8 cellular contexts compared by ENCODE assay signal in the genomic region with DNA sequence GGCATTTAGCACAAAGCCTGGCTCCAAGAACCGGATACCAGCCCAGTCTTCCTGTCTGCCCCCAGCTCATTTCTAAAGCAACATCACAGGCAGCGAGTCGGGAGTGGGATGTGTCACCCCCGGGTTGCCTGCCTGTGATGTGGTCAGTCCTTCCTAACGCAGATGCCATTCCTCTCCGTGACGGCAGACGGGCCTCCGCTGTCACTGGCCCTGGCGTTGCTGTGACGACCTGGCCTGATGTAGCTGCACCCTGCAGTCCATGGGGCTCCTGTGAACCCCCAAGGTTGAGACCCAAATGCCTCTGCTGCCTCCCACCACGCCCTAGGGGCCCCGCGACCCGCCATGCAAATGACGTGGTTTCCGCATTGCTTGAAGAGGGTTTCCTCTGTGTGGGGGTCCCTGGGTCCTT. TPM values are rescaled to one million over a fixed set of nuclear protein-coding genes. Genes with fewer than 3 reads are reported as not detected.
A peak's percentile ranks its signal among the peaks of the same experiment; 100 is the strongest.
DNase-seq lines count a peak whose midpoint lies in the region; ATAC-seq and TF ChIP-seq lines count a peak whose summit lies in the region.

No MANE protein-coding gene starts in this region.

- H3K36me3 Mint-ChIP-seq in naive thymus-derived CD8-positive, alpha-beta T cell, result no peaks in the 10 kb centered on the region
- no peaks in the 10 kb centered on the region for H3K36me3 Mint-ChIP-seq in neural progenitor cell

- H3K4me1 ChIP-seq in adipocyte (ENCODE audit: control insufficient read depth, insufficient read depth, low read length) (peaks cover 30% of the 10 kb centered on the region), thymus (ENCODE audit: control insufficient read depth, insufficient read depth, low read length) (peaks cover 31% of the 10 kb centered on the region), neural progenitor cell (peaks cover 14% of the 10 kb centered on the region)

- H3K9me3 ChIP-seq in adipocyte (ENCODE audit: control insufficient read depth, low read length) (no peaks in the 10 kb centered on the region), thymus (ENCODE audit: control insufficient read depth) (no peaks in the 10 kb centered on the region), neural progenitor cell (ENCODE audit: low read depth) (no peaks in the 10 kb centered on the region)

- H3K36me3 ChIP-seq in adipocyte (ENCODE audit: control insufficient read depth, insufficient read depth, low read length, severe bottlenecking) (no peaks in the 10 kb centered on the region), thymus (ENCODE audit: control insufficient read depth, insufficient read depth) (no peaks in the 10 kb centered on the region), neural progenitor cell (no peaks in the 10 kb centered on the region)

- no peak for TF ChIP-seq CTCF in AG04449 (IDR thresholded peaks at IDR 0.05; ENCODE audit: insufficient read depth, low read length, missing control alignments)
- TF ChIP-seq CTCF in neural progenitor cell (IDR thresholded peaks at IDR 0.05), result no peak

- no peaks in the 10 kb centered on the region for H3K27me3 Mint-ChIP-seq in naive thymus-derived CD8-positive, alpha-beta T cell
- H3K27me3 Mint-ChIP-seq in neural progenitor cell (ENCODE audit: insufficient read depth, low read depth), result peaks cover 8% of the 10 kb centered on the region

- H3K4me3 Mint-ChIP-seq in naive thymus-derived CD8-positive, alpha-beta T cell, result peak overlapping the region; percentile 77 to 95 (median 84)
- no peak overlapping the region for H3K4me3 Mint-ChIP-seq in neural progenitor cell

- 7% methylated on average over 17 of the region's 17 CpGs for WGBS in thymus

- ATAC-seq in naive thymus-derived CD8-positive, alpha-beta T cell, result peak; percentile 66 to 69
- ATAC-seq in HG02938 (IDR thresholded peaks at IDR 0.05; ENCODE audit: unreplicated experiment), result no peak

- DNase-seq in AG04449 (ENCODE audit: low read depth, low spot score) (peak; percentile 49), T follicular helper cell (ENCODE audit: low read depth) (peak; percentile 86), adipocyte (ENCODE audit: low read depth) (peak; percentile 59), occipital lobe (lab: John Stamatoyannopoulos, UW) (no peak), neural progenitor cell (ENCODE audit: low spot score) (no peak)
- DNase-seq in naive thymus-derived CD8-positive, alpha-beta T cell, result peak; percentile 67 to 94 (median 86)

- no peaks in the 10 kb centered on the region for H3F3A ChIP-seq in neural progenitor cell (ENCODE audit: low read depth)

- peaks cover 45 to 92% (median 75%) of the 10 kb centered on the region in 4 donors for H3K4me1 Mint-ChIP-seq in naive thymus-derived CD8-positive, alpha-beta T cell
- H3K4me1 Mint-ChIP-seq in neural progenitor cell, result peaks cover 55% of the 10 kb centered on the region

- no peak overlapping the region for H3K4me3 ChIP-seq in AG04449 (ENCODE audit: low read depth, low read length)
- no peak overlapping the region for H3K4me3 ChIP-seq in adipocyte (ENCODE audit: low read length)
- H3K4me3 ChIP-seq in thymus (ENCODE audit: low read length), result peak overlapping the region; percentile 15
- no peak overlapping the region for H3K4me3 ChIP-seq in neural progenitor cell

- H3K9ac ChIP-seq in adipocyte (ENCODE audit: low read length), result no peak overlapping the region
- no peak overlapping the region for H3K9ac ChIP-seq in neural progenitor cell

- no peaks in the 10 kb centered on the region for H4K20me1 ChIP-seq in neural progenitor cell (ENCODE audit: low read depth)

- H3K27ac Mint-ChIP-seq in naive thymus-derived CD8-positive, alpha-beta T cell, result peak overlapping the region; percentile 95 to 100 (median 98)
- H3K27ac Mint-ChIP-seq in neural progenitor cell, result no peak overlapping the region

- CTCF ChIA-PET in AG04449 (lab: Yijun Ruan, JAX), result interaction anchor here (0.6 to 2.5 kb wide), 3 partner anchors 29 to 55 kb away, joined by 3 to 18 read pairs (median 3); no protein-coding TSS in a partner anchor

- H3K27me3 ChIP-seq in adipocyte (replicated peaks; ENCODE audit: control insufficient read depth, insufficient read depth, low read length) (no peaks in the 10 kb centered on the region), thymus (ENCODE audit: control insufficient read depth, insufficient read depth) (no peaks in the 10 kb centered on the region), neural progenitor cell (no peaks in the 10 kb centered on the region)

- no peak overlapping the region for H2AFZ ChIP-seq in neural progenitor cell (replicated peaks)

- H3K27ac ChIP-seq in thymus (ENCODE audit: low read depth) (peak overlapping the region; percentile 84), neural progenitor cell (no peak overlapping the region)

- no peaks in the 10 kb centered on the region for H3K79me2 ChIP-seq in neural progenitor cell (ENCODE audit: low read depth)

- POLR2A ChIA-PET in AG04449 (lab: Yijun Ruan, JAX), result interaction anchor here (1.2 kb wide), 1 partner anchor 271 kb away, joined by 4 read pairs; no protein-coding TSS in a partner anchor
- POLR2A ChIA-PET in naive thymus-derived CD8-positive, alpha-beta T cell (lab: Charles Lee), result interaction anchor here (0.6 to 9.7 kb wide), 13 partner anchors 9 to 435 kb away, joined by 3 to 119 read pairs (median 4); no protein-coding TSS in a partner anchor

- H3K9me3 Mint-ChIP-seq in naive thymus-derived CD8-positive, alpha-beta T cell, result no peaks in the 10 kb centered on the region
- H3K9me3 Mint-ChIP-seq in neural progenitor cell, result no peaks in the 10 kb centered on the region

- H3K4me2 ChIP-seq in neural progenitor cell, result no peak overlapping the region

RNA-seq across cellular contexts. Expression of a gene that starts 12.3 kb away (rescaled TPM):
- 10 to 100 TPM; 16.5 to 18.4 TPM for total RNA-seq in naive thymus-derived CD8-positive, alpha-beta T cell
- 10 to 100 TPM; 19.7 to 64.6 (median 21.8) TPM for polyA plus RNA-seq in naive thymus-derived CD8-positive, alpha-beta T cell
- 35.4 TPM for polyA plus RNA-seq in thymus
- total RNA-seq in occipital lobe, result 3.1 TPM
- total RNA-seq in neural progenitor cell (ENCODE audit: low replicate concordance), result 0.04 and 0.22 TPM in 2 replicates

RNA-seq across cellular contexts. Expression of a gene that starts 50.7 kb away (rescaled TPM):
- 10 to 100 TPM; 63.0 to 64.9 TPM for total RNA-seq in naive thymus-derived CD8-positive, alpha-beta T cell
- 1 to 10 TPM; 5.3 to 7.5 (median 5.4) TPM for polyA plus RNA-seq in naive thymus-derived CD8-positive, alpha-beta T cell
- 21.7 TPM for polyA plus RNA-seq in thymus
- 42.0 TPM for total RNA-seq in occipital lobe
- total RNA-seq in neural progenitor cell (ENCODE audit: low replicate concordance), result 15.1 and 16.4 TPM in 2 replicates

Comparison
In these comparisons a context has a peak if more than half of its experiments do, and no peak if none do; other contexts are left out.
1. DNase-seq: peak in AG04449 (single experiment), T follicular helper cell (single experiment), adipocyte (single experiment) and naive thymus-derived CD8-positive, alpha-beta T cell (10 of 10); none in occipital lobe (single experiment) and neural progenitor cell (single experiment).